In the genomic region with DNA sequence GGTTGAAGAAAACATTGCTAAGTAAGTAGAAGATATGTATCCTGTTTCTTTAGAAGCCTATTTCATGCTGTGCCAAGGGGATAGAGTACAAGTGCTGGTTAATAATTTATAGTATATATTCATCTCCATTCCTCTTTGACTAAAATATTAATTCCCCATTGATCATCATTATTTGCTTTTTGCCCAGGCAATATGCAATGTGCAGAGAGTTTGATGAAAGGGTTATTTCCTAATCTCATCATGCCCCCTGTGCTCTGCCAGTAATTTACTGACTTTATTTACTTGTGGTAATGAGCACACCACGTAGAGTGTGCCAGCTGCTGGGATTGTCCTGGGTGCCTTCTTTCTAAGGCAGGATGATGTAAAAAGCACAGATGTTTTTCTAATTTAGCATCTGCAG, we compare ENCODE assay signal across 2 cellular contexts.
A peak's percentile ranks its signal among the peaks of the same experiment; 100 is the strongest.
TF ChIP-seq lines count a peak whose summit lies in the region.

No MANE protein-coding gene starts in this region.

TF ChIP-seq in liver, 16 proteins besides CTCF, POLR2A, EP300 and RAD21 (continued from another document):
- TF ChIP-seq, protein P1, sequence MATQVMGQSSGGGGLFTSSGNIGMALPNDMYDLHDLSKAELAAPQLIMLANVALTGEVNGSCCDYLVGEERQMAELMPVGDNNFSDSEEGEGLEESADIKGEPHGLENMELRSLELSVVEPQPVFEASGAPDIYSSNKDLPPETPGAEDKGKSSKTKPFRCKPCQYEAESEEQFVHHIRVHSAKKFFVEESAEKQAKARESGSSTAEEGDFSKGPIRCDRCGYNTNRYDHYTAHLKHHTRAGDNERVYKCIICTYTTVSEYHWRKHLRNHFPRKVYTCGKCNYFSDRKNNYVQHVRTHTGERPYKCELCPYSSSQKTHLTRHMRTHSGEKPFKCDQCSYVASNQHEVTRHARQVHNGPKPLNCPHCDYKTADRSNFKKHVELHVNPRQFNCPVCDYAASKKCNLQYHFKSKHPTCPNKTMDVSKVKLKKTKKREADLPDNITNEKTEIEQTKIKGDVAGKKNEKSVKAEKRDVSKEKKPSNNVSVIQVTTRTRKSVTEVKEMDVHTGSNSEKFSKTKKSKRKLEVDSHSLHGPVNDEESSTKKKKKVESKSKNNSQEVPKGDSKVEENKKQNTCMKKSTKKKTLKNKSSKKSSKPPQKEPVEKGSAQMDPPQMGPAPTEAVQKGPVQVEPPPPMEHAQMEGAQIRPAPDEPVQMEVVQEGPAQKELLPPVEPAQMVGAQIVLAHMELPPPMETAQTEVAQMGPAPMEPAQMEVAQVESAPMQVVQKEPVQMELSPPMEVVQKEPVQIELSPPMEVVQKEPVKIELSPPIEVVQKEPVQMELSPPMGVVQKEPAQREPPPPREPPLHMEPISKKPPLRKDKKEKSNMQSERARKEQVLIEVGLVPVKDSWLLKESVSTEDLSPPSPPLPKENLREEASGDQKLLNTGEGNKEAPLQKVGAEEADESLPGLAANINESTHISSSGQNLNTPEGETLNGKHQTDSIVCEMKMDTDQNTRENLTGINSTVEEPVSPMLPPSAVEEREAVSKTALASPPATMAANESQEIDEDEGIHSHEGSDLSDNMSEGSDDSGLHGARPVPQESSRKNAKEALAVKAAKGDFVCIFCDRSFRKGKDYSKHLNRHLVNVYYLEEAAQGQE (IDR thresholded peaks at IDR 0.05), result peak; percentile 58
- TF ChIP-seq EGR1 (IDR thresholded peaks at IDR 0.05; ENCODE audit: low read depth in 2 of 2) (peak in 1 of 2 donors; percentile 65), TAF1 (conservative IDR thresholded peaks at IDR 0.05) (no peak), HNF4A (conservative IDR thresholded peaks at IDR 0.05) (peak; percentile 82 to 88), HNF4G (IDR thresholded peaks at IDR 0.05) (peak; percentile 53), GABPA (IDR thresholded peaks at IDR 0.05 in 1 of 2, conservative IDR thresholded peaks at IDR 0.05 in 1 of 2) (peak in 1 of 2 donors; percentile 44), SP1 (IDR thresholded peaks at IDR 0.05) (peak; percentile 80), JUND (IDR thresholded peaks at IDR 0.05) (peak; percentile 61 to 88), NR2F2 (IDR thresholded peaks at IDR 0.05) (no peak), FOXA1 (IDR thresholded peaks at IDR 0.05) (peak; percentile 72), FOXA2 (IDR thresholded peaks at IDR 0.05) (peak; percentile 95), RXRA (IDR thresholded peaks at IDR 0.05) (peak; percentile 76 to 90)
- TF ChIP-seq, protein P2, sequence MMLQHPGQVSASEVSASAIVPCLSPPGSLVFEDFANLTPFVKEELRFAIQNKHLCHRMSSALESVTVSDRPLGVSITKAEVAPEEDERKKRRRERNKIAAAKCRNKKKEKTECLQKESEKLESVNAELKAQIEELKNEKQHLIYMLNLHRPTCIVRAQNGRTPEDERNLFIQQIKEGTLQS (IDR thresholded peaks at IDR 0.05), result peak; percentile 89
- TF ChIP-seq, protein P3, sequence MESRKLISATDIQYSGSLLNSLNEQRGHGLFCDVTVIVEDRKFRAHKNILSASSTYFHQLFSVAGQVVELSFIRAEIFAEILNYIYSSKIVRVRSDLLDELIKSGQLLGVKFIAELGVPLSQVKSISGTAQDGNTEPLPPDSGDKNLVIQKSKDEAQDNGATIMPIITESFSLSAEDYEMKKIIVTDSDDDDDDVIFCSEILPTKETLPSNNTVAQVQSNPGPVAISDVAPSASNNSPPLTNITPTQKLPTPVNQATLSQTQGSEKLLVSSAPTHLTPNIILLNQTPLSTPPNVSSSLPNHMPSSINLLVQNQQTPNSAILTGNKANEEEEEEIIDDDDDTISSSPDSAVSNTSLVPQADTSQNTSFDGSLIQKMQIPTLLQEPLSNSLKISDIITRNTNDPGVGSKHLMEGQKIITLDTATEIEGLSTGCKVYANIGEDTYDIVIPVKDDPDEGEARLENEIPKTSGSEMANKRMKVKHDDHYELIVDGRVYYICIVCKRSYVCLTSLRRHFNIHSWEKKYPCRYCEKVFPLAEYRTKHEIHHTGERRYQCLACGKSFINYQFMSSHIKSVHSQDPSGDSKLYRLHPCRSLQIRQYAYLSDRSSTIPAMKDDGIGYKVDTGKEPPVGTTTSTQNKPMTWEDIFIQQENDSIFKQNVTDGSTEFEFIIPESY (IDR thresholded peaks at IDR 0.05), result peak; percentile 86
- TF ChIP-seq, protein P4, sequence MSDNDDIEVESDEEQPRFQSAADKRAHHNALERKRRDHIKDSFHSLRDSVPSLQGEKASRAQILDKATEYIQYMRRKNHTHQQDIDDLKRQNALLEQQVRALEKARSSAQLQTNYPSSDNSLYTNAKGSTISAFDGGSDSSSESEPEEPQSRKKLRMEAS (IDR thresholded peaks at IDR 0.05), result peak; percentile 73

TF ChIP-seq in HepG2, 621 proteins besides CTCF, POLR2A, EP300 and RAD21:
- TF ChIP-seq, protein P5, sequence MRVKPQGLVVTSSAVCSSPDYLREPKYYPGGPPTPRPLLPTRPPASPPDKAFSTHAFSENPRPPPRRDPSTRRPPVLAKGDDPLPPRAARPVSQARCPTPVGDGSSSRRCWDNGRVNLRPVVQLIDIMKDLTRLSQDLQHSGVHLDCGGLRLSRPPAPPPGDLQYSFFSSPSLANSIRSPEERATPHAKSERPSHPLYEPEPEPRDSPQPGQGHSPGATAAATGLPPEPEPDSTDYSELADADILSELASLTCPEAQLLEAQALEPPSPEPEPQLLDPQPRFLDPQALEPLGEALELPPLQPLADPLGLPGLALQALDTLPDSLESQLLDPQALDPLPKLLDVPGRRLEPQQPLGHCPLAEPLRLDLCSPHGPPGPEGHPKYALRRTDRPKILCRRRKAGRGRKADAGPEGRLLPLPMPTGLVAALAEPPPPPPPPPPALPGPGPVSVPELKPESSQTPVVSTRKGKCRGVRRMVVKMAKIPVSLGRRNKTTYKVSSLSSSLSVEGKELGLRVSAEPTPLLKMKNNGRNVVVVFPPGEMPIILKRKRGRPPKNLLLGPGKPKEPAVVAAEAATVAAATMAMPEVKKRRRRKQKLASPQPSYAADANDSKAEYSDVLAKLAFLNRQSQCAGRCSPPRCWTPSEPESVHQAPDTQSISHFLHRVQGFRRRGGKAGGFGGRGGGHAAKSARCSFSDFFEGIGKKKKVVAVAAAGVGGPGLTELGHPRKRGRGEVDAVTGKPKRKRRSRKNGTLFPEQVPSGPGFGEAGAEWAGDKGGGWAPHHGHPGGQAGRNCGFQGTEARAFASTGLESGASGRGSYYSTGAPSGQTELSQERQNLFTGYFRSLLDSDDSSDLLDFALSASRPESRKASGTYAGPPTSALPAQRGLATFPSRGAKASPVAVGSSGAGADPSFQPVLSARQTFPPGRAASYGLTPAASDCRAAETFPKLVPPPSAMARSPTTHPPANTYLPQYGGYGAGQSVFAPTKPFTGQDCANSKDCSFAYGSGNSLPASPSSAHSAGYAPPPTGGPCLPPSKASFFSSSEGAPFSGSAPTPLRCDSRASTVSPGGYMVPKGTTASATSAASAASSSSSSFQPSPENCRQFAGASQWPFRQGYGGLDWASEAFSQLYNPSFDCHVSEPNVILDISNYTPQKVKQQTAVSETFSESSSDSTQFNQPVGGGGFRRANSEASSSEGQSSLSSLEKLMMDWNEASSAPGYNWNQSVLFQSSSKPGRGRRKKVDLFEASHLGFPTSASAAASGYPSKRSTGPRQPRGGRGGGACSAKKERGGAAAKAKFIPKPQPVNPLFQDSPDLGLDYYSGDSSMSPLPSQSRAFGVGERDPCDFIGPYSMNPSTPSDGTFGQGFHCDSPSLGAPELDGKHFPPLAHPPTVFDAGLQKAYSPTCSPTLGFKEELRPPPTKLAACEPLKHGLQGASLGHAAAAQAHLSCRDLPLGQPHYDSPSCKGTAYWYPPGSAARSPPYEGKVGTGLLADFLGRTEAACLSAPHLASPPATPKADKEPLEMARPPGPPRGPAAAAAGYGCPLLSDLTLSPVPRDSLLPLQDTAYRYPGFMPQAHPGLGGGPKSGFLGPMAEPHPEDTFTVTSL (CRISPR knock-in tag; IDR thresholded peaks at IDR 0.05; ENCODE audit: borderline replicate concordance), result no peak
- TF ChIP-seq CAMTA2 (CRISPR knock-in tag; IDR thresholded peaks at IDR 0.05; ENCODE audit: borderline replicate concordance), result no peak
- no peak for TF ChIP-seq ZSCAN9 (CRISPR knock-in tag; IDR thresholded peaks at IDR 0.05; ENCODE audit: borderline replicate concordance)
- TF ChIP-seq, protein P6, sequence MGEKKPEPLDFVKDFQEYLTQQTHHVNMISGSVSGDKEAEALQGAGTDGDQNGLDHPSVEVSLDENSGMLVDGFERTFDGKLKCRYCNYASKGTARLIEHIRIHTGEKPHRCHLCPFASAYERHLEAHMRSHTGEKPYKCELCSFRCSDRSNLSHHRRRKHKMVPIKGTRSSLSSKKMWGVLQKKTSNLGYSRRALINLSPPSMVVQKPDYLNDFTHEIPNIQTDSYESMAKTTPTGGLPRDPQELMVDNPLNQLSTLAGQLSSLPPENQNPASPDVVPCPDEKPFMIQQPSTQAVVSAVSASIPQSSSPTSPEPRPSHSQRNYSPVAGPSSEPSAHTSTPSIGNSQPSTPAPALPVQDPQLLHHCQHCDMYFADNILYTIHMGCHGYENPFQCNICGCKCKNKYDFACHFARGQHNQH (CRISPR knock-in tag; IDR thresholded peaks at IDR 0.05), result no peak
- TF ChIP-seq, protein P7, sequence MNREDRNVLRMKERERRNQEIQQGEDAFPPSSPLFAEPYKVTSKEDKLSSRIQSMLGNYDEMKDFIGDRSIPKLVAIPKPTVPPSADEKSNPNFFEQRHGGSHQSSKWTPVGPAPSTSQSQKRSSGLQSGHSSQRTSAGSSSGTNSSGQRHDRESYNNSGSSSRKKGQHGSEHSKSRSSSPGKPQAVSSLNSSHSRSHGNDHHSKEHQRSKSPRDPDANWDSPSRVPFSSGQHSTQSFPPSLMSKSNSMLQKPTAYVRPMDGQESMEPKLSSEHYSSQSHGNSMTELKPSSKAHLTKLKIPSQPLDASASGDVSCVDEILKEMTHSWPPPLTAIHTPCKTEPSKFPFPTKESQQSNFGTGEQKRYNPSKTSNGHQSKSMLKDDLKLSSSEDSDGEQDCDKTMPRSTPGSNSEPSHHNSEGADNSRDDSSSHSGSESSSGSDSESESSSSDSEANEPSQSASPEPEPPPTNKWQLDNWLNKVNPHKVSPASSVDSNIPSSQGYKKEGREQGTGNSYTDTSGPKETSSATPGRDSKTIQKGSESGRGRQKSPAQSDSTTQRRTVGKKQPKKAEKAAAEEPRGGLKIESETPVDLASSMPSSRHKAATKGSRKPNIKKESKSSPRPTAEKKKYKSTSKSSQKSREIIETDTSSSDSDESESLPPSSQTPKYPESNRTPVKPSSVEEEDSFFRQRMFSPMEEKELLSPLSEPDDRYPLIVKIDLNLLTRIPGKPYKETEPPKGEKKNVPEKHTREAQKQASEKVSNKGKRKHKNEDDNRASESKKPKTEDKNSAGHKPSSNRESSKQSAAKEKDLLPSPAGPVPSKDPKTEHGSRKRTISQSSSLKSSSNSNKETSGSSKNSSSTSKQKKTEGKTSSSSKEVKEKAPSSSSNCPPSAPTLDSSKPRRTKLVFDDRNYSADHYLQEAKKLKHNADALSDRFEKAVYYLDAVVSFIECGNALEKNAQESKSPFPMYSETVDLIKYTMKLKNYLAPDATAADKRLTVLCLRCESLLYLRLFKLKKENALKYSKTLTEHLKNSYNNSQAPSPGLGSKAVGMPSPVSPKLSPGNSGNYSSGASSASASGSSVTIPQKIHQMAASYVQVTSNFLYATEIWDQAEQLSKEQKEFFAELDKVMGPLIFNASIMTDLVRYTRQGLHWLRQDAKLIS (CRISPR knock-in tag; IDR thresholded peaks at IDR 0.05), result no peak
- TF ChIP-seq HMGA1 (CRISPR knock-in tag; conservative IDR thresholded peaks at IDR 0.05), result no peak
- TF ChIP-seq SMARCE1 (IDR thresholded peaks at IDR 0.05; ENCODE audit: borderline replicate concordance), result no peak
- no peak for TF ChIP-seq IKZF1 (IDR thresholded peaks at IDR 0.05)
- no peak for TF ChIP-seq ZNF205 (CRISPR knock-in tag; IDR thresholded peaks at IDR 0.05)
- no peak for TF ChIP-seq PAWR (CRISPR knock-in tag; IDR thresholded peaks at IDR 0.05; ENCODE audit: borderline replicate concordance)
- TF ChIP-seq, protein P8, sequence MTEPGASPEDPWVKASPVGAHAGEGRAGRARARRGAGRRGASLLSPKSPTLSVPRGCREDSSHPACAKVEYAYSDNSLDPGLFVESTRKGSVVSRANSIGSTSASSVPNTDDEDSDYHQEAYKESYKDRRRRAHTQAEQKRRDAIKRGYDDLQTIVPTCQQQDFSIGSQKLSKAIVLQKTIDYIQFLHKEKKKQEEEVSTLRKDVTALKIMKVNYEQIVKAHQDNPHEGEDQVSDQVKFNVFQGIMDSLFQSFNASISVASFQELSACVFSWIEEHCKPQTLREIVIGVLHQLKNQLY (CRISPR knock-in tag; IDR thresholded peaks at IDR 0.05), result no peak
- TF ChIP-seq, protein P9, sequence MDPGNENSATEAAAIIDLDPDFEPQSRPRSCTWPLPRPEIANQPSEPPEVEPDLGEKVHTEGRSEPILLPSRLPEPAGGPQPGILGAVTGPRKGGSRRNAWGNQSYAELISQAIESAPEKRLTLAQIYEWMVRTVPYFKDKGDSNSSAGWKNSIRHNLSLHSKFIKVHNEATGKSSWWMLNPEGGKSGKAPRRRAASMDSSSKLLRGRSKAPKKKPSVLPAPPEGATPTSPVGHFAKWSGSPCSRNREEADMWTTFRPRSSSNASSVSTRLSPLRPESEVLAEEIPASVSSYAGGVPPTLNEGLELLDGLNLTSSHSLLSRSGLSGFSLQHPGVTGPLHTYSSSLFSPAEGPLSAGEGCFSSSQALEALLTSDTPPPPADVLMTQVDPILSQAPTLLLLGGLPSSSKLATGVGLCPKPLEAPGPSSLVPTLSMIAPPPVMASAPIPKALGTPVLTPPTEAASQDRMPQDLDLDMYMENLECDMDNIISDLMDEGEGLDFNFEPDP (CRISPR knock-in tag; conservative IDR thresholded peaks at IDR 0.05), result no peak
- TF ChIP-seq, protein P10, sequence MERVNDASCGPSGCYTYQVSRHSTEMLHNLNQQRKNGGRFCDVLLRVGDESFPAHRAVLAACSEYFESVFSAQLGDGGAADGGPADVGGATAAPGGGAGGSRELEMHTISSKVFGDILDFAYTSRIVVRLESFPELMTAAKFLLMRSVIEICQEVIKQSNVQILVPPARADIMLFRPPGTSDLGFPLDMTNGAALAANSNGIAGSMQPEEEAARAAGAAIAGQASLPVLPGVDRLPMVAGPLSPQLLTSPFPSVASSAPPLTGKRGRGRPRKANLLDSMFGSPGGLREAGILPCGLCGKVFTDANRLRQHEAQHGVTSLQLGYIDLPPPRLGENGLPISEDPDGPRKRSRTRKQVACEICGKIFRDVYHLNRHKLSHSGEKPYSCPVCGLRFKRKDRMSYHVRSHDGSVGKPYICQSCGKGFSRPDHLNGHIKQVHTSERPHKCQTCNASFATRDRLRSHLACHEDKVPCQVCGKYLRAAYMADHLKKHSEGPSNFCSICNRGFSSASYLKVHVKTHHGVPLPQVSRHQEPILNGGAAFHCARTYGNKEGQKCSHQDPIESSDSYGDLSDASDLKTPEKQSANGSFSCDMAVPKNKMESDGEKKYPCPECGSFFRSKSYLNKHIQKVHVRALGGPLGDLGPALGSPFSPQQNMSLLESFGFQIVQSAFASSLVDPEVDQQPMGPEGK (CRISPR knock-in tag; IDR thresholded peaks at IDR 0.05), result no peak
- TF ChIP-seq SKI (IDR thresholded peaks at IDR 0.05; ENCODE audit: partially characterized antibody), result no peak
